2 cellular contexts compared by ENCODE assay signal in genomic region chr6:33782561-33782960, GRCh38.
TF ChIP-seq lines count a peak whose summit lies in the region.

No MANE protein-coding gene starts in this region.

TF ChIP-seq in IMR-90, 13 proteins besides CTCF, POLR2A, EP300 and RAD21:
- no peak for TF ChIP-seq MAZ (IDR thresholded peaks at IDR 0.05; ENCODE audit: borderline replicate concordance, low read depth, low read length)
- TF ChIP-seq BHLHE40 (IDR thresholded peaks at IDR 0.05; ENCODE audit: low read depth, low read length) = no peak
- no peak for TF ChIP-seq FOS (IDR thresholded peaks at IDR 0.05; ENCODE audit: low read depth, low read length)
- TF ChIP-seq CHD1 (IDR thresholded peaks at IDR 0.05; ENCODE audit: low read depth, low read length) = no peak
- TF ChIP-seq ELK1 (IDR thresholded peaks at IDR 0.05; ENCODE audit: borderline replicate concordance, low read depth, low read length) = no peak

TF ChIP-seq in K562, 482 proteins besides CTCF, POLR2A, EP300 and RAD21:
- TF ChIP-seq SMARCB1 (IDR thresholded peaks at IDR 0.05; ENCODE audit: insufficient read length, low read depth) (no peak), USF1 (CRISPR knock-in tag; IDR thresholded peaks at IDR 0.05) (0 out of 2 replicates have a peak, but pooled peaks have one; percentile 17), STAG1 (CRISPR knock-in tag; IDR thresholded peaks at IDR 0.05; ENCODE audit: borderline replicate concordance) (no peak), ZNF79 (CRISPR knock-in tag; IDR thresholded peaks at IDR 0.05; ENCODE audit: low read depth) (no peak), TCF7 (IDR thresholded peaks at IDR 0.05; ENCODE audit: borderline replicate concordance) (no peak), ARID4B (CRISPR knock-in tag; IDR thresholded peaks at IDR 0.05) (no peak), SUPT5H (IDR thresholded peaks at IDR 0.05) (no peak)
